ENCODE assay signal across 9 cellular contexts in the genomic region with DNA sequence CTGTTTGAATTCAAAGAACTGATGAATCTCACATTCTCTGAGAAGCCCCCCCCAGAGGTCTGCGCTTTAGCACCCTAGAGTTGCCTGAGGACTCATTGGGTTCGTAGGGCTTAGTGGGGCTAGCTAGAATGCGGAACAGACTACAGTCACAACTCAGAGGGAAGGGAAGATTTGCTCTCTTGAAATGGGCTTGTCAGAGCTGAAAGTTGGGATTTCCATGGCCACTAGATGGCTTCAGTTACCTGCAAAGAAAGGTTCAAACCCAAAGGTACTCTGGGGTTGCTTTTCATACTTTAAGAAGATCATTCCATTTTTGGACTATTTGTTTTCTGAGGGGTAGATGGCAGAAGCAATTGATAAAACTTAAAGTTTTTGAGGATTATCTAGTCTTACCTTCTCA.
DNase-seq lines count a peak whose midpoint lies in the region; ATAC-seq, FAIRE-seq and TF ChIP-seq lines count a peak whose summit lies in the region.
"Had no signal": no experiment of that assay in that cellular context is flagged by ENCODE, and none has a peak within 500 bp of the region (broad histone marks: within the 10 kb centered on the region; RNA-seq: fewer than 3 reads in every experiment).

No MANE protein-coding gene starts in this region.

- H3K9me3 Mint-ChIP-seq in stimulated activated memory B cell treated with anti-CD40 and anti-IgM and Interleukin-4, amounts not matched to agents 10 μg/mL and 1 μg/mL and 100 μg/mL, for 72 hours = no peaks in the 10 kb centered on the region
- H3K9me3 Mint-ChIP-seq in CD14-positive monocyte = no peaks in the 10 kb centered on the region
- H3K9me3 Mint-ChIP-seq: activated naive CD4-positive, alpha-beta T cell treated with anti-CD3 and anti-CD28 coated beads, Interleukin-2, amount 10 ng/mL, durations not matched to agents 7 days and 5 days had no signal

- H3K9me2 ChIP-seq in neural cell (ENCODE audit: insufficient read depth, low read length) = no peaks in the 10 kb centered on the region

- H3K36me3 Mint-ChIP-seq in stimulated activated memory B cell treated with anti-CD40 and anti-IgM and Interleukin-4, amounts not matched to agents 10 μg/mL and 1 μg/mL and 100 μg/mL, for 72 hours = peaks cover 13% of the 10 kb centered on the region
- H3K36me3 Mint-ChIP-seq in CD14-positive monocyte = no peaks in the 10 kb centered on the region
- H3K36me3 Mint-ChIP-seq: activated naive CD4-positive, alpha-beta T cell treated with anti-CD3 and anti-CD28 coated beads, Interleukin-2, amount 10 ng/mL, durations not matched to agents 7 days and 5 days had no signal

- no peaks in the 10 kb centered on the region for H3K9me3 ChIP-seq in neural cell (ENCODE audit: low read length)

- no peaks in the 10 kb centered on the region for H3K36me3 ChIP-seq in neural cell (ENCODE audit: insufficient read depth, low read length)

- no peaks in the 10 kb centered on the region for H4K20me1 ChIP-seq in neural cell (ENCODE audit: insufficient read depth)

- DNase-seq in NCI-H1105 treated with DMSO at 0.1 percent for 48 hours (lab: John Stamatoyannopoulos, UW) (peak; percentile 65), astrocyte of the spinal cord (ENCODE audit: low read depth, low spot score) (peak; percentile 29), CD14-positive monocyte (ENCODE audit: low spot score) (no peak), RCC 7860 (ENCODE audit: low spot score) (no peak)
- DNase-seq: activated naive CD4-positive, alpha-beta T cell treated with anti-CD3 and anti-CD28 coated beads, Interleukin-2, amount 10 ng/mL, durations not matched to agents 7 days and 5 days had no signal

- H3K9ac ChIP-seq in neural cell (ENCODE audit: low read length) = no peak overlapping the region

- H3K27ac Mint-ChIP-seq in stimulated activated memory B cell treated with anti-CD40 and anti-IgM and Interleukin-4, amounts not matched to agents 10 μg/mL and 1 μg/mL and 100 μg/mL, for 72 hours = no peak overlapping the region
- no peak overlapping the region for H3K27ac Mint-ChIP-seq in CD14-positive monocyte
- H3K27ac Mint-ChIP-seq: activated naive CD4-positive, alpha-beta T cell treated with anti-CD3 and anti-CD28 coated beads, Interleukin-2, amount 10 ng/mL, durations not matched to agents 7 days and 5 days had no signal

- TF ChIP-seq CTCF in GM12872 (IDR thresholded peaks at IDR 0.05; ENCODE audit: insufficient read depth, low read depth, low read length) (peak; percentile 51), astrocyte of the spinal cord (IDR thresholded peaks at IDR 0.05; ENCODE audit: low read depth, low read length) (peak; percentile 47), neural cell (IDR thresholded peaks at IDR 0.05; ENCODE audit: poor library complexity, severe bottlenecking) (peak; percentile 59), CD14-positive monocyte (IDR thresholded peaks at IDR 0.05) (no peak)

- no peak for ATAC-seq in stimulated activated memory B cell treated with anti-CD40 and anti-IgM and Interleukin-4, amounts not matched to agents 10 μg/mL and 1 μg/mL and 100 μg/mL, for 72 hours
- ATAC-seq in GM18867 (IDR thresholded peaks at IDR 0.05; ENCODE audit: unreplicated experiment) = no peak

- H3K79me2 ChIP-seq in neural cell (replicated peaks; ENCODE audit: insufficient read depth, low read length) = no peaks in the 10 kb centered on the region

- FAIRE-seq in RCC 7860 (lab: Jason Lieb, UNC) = no peak

- no peaks in the 10 kb centered on the region for H3K27me3 ChIP-seq in neural cell (ENCODE audit: insufficient read depth, low read depth, low read length)

- no peak overlapping the region for H3K4me3 ChIP-seq in astrocyte of the spinal cord (ENCODE audit: low read depth, low read length)
- H3K4me3 ChIP-seq in neural cell (ENCODE audit: low read length) = no peak overlapping the region

- peak; percentile 62 for TF ChIP-seq RAD21 in neural cell (conservative IDR thresholded peaks at IDR 0.05)

- H3K4me2 ChIP-seq in neural cell (ENCODE audit: low read length) = no peak overlapping the region

- intact Hi-C loops in CD14-positive monocyte (cut with micrococcal nuclease) = no loop called here

- no peaks in the 10 kb centered on the region for H3K27me3 Mint-ChIP-seq in stimulated activated memory B cell treated with anti-CD40 and anti-IgM and Interleukin-4, amounts not matched to agents 10 μg/mL and 1 μg/mL and 100 μg/mL, for 72 hours
- H3K27me3 Mint-ChIP-seq in CD14-positive monocyte (ENCODE audit: low read depth in 3 of 3) = peaks cover 0 to 2% (median 1%) of the 10 kb centered on the region in 3 donors
- H3K27me3 Mint-ChIP-seq: activated naive CD4-positive, alpha-beta T cell treated with anti-CD3 and anti-CD28 coated beads, Interleukin-2, amount 10 ng/mL, durations not matched to agents 7 days and 5 days had no signal

- no peaks in the 10 kb centered on the region for H3K4me1 Mint-ChIP-seq in stimulated activated memory B cell treated with anti-CD40 and anti-IgM and Interleukin-4, amounts not matched to agents 10 μg/mL and 1 μg/mL and 100 μg/mL, for 72 hours
- no peaks in the 10 kb centered on the region for H3K4me1 Mint-ChIP-seq in CD14-positive monocyte
- H3K4me1 Mint-ChIP-seq: activated naive CD4-positive, alpha-beta T cell treated with anti-CD3 and anti-CD28 coated beads, Interleukin-2, amount 10 ng/mL, durations not matched to agents 7 days and 5 days had no signal

- TF ChIP-seq EP300 in neural cell (conservative IDR thresholded peaks at IDR 0.05; ENCODE audit: poor library complexity, severe bottlenecking) = no peak

- in situ Hi-C loops in astrocyte of the spinal cord (cut with HindIII; ENCODE audit: low sequenced_read_pairs) = no loop called here

- no peak overlapping the region for H3K4me3 Mint-ChIP-seq in stimulated activated memory B cell treated with anti-CD40 and anti-IgM and Interleukin-4, amounts not matched to agents 10 μg/mL and 1 μg/mL and 100 μg/mL, for 72 hours
- H3K4me3 Mint-ChIP-seq in CD14-positive monocyte = no peak overlapping the region
- H3K4me3 Mint-ChIP-seq: activated naive CD4-positive, alpha-beta T cell treated with anti-CD3 and anti-CD28 coated beads, Interleukin-2, amount 10 ng/mL, durations not matched to agents 7 days and 5 days had no signal

- no peak overlapping the region for H2AFZ ChIP-seq in neural cell (ENCODE audit: low read depth, low read length)

- H3K27ac ChIP-seq in neural cell (ENCODE audit: low read length) = no peak overlapping the region

- H3F3A ChIP-seq in neural cell (ENCODE audit: insufficient read depth, low read length, poor library complexity, severe bottlenecking) = no peaks in the 10 kb centered on the region

TF ChIP-seq in neural cell, 6 proteins besides CTCF, POLR2A, EP300 and RAD21:
- TF ChIP-seq SMC3 (conservative IDR thresholded peaks at IDR 0.05; ENCODE audit: poor library complexity) = peak; percentile 60
- TF ChIP-seq MXI1 (conservative IDR thresholded peaks at IDR 0.05; ENCODE audit: poor library complexity, severe bottlenecking) = no peak

Comparison
In these comparisons a context has a peak if more than half of its experiments do, and no peak if none do; other contexts are left out.
1. DNase-seq: peak in NCI-H1105 treated with DMSO at 0.1 percent for 48 hours (single experiment) and astrocyte of the spinal cord (single experiment); none in CD14-positive monocyte (single experiment) and RCC 7860 (single experiment).